8 cellular contexts compared by ENCODE assay signal in the genomic region with DNA sequence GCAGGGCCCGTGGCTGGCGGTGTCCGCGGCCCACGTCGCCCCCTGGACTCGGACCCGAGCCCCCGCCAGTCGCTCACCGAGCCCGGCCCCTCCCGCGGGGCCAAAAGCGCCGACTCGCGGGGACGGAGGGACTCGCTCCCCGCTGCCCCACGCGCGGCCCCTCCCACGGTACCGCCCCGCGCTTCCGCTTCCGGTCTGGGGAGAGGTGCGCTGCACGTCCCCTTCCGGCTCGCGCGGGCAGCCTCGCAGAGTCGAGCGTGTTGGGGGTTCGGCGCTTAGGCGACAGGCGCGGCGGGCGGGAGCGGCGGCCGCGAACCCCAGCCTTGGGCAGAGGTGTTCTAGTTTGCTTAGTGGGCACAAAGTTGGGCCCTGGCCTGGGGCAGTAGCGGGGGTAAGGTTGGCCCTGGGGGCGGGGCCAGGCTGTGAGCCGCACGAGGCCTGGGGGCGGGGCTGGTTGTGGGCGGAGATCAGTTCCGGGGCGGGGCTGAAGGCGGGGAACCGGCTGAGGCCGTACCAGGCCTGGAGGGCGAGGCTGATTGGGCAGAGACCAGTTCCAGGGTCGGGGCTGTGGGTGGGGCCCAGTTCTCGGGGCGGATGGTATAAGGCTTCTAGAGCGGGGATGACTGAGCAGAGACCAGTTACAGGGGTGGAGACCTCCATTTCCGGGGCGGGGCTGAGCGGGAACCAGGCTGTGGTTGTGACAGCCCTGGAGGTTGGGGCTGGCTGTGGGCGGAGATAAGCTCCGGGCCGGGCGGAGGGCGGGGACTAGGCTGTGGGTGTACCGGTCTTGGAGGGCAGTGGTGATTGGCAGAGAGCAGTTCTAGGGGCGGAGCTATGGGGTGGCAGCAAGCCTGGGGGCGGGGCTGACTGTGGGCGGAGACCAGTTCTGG. TPM values are rescaled to one million over a fixed set of nuclear protein-coding genes. Genes with fewer than 3 reads are reported as not detected.
DNase-seq lines count a peak whose midpoint lies in the region; ATAC-seq and TF ChIP-seq lines count a peak whose summit lies in the region.

Gene MBD3L1 (plus strand): TSS at position 246 of the 890 bp plus-strand sequence. CDS start 10,302 bp downstream, outside the sequence.
Gene ZNF558 (minus strand): TSS at position 173 of the 890 bp plus-strand sequence. CDS start 9,645 bp downstream, outside the sequence.

- TF ChIP-seq CTCF in BJ (IDR thresholded peaks at IDR 0.05; ENCODE audit: insufficient read depth, low read depth, low read length) = peak; percentile 11; the same call in 1 of the 2 replicates

- POLR2A ChIA-PET in BJ (lab: Charles Lee) = no interaction called here

- no peaks in the 10 kb centered on the region for H3K27me3 ChIP-seq in BJ (ENCODE audit: control insufficient read depth, insufficient read depth, low read length)

- H3K36me3 ChIP-seq in BJ (ENCODE audit: control insufficient read depth, insufficient read depth, low read length) = peaks cover 2% of the 10 kb centered on the region; the same call in 1 of the 2 replicates

- ATAC-seq in GM19351 (IDR thresholded peaks at IDR 0.05; ENCODE audit: unreplicated experiment) (peak; percentile 83), HG03558 (IDR thresholded peaks at IDR 0.05; ENCODE audit: extremely low read depth, unreplicated experiment) (peak; percentile 58)

- peak within 1 kb of the TSS; percentile 60 for H3K4me3 ChIP-seq in BJ (ENCODE audit: low read depth, low read length)

- peak; percentile 93 for DNase-seq in BJ (ENCODE audit: low read depth)
- peak; percentile 87 for DNase-seq in NCI-H82 treated with DMSO at 0.1 percent for 48 hours (lab: John Stamatoyannopoulos, UW; ENCODE audit: unreplicated experiment)
- peak; percentile 98 for DNase-seq in activated CD8-positive, alpha-beta memory T cell treated with anti-CD3 and anti-CD28 coated beads for 1 hour (ENCODE audit: extremely low read depth in 1 of 2, low read depth in 1 of 2)
- peak; percentile 96 for DNase-seq in effector CD4-positive, alpha-beta T cell
- peak; percentile 60 to 94 for DNase-seq in lung microvascular endothelial cell (ENCODE audit: low read depth in 2 of 2)
- peak; percentile 98 to 99 (median 99) for DNase-seq in stimulated activated CD4-positive, alpha-beta T cell treated with anti-CD3 and anti-CD28 coated beads, TNF-alpha, amount 100 ng/mL, for 48 hours (ENCODE audit: low read depth in 3 of 3)

- CTCF ChIA-PET in BJ (lab: Yijun Ruan, JAX) = no interaction called here

RNA-seq across cellular contexts. Expression of gene MBD3L1, which starts in this region (rescaled TPM):
- not detected in 2 replicates for polyA plus RNA-seq in BJ (2011; rRNA removed)
- polyA minus RNA-seq in BJ (2011; rRNA and poly(A)+ RNA removed) = not detected in 2 replicates
- not detected in 2 replicates for total RNA-seq in lung microvascular endothelial cell

RNA-seq across cellular contexts. Expression of gene ZNF558, which starts in this region (rescaled TPM):
- polyA plus RNA-seq in BJ (2011; rRNA removed) = 16.9 and 17.5 TPM in 2 replicates
- polyA minus RNA-seq in BJ (2011; rRNA and poly(A)+ RNA removed) = 19.2 and 25.7 TPM in 2 replicates
- total RNA-seq in lung microvascular endothelial cell = 1.1 and 3.6 TPM in 2 replicates

Comparison
In these comparisons a context has a peak if more than half of its experiments do, and no peak if none do; other contexts are left out.
1. Peak in every context shown above with its lines: DNase-seq, ATAC-seq and H3K4me3 ChIP-seq.